8 cellular contexts compared by ENCODE assay signal in the genomic region with DNA sequence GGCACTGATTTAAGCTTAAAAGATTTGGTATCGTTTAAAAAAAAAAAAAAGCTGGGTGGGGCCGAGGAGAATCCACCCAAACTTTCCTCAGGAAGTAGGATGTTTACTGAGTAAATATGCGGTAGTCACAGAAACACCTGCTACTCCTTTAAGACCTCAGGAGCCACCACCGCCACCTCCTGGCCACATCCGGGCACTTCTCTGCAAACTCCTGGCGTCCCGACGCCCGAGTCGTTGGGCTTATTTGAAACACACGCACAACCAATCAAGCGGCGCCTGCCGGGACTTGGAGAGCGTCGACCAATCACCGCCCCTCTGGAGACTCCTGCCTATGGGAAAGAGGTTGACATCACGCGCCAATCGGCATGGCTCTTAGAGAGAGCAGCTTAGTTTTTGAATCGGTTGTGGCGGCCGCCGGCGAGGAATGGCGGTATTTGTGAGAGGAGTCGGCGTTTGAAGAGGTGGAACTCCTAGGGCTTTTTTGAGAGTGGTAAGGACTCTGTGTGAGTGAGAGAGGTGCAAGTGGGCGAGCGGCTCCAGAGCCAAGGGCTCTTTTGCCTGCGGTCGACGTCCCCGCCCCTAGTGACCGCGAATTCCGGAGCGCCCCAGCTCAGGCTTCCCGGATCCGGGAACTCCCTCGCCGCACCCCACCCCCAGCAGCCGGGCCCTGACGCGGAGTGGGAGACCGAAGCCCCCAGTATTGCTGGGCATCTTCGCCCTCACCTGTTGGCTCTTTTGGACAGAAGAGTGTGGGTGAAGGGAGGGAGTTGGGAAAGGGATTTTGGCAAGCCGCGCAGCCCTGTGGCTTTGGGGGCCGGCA. TPM values are rescaled to one million over a fixed set of nuclear protein-coding genes. Genes with fewer than 3 reads are reported as not detected.
A peak's percentile ranks its signal among the peaks of the same experiment; 100 is the strongest.
DNase-seq lines count a peak whose midpoint lies in the region; ATAC-seq and TF ChIP-seq lines count a peak whose summit lies in the region.

A gene with protein sequence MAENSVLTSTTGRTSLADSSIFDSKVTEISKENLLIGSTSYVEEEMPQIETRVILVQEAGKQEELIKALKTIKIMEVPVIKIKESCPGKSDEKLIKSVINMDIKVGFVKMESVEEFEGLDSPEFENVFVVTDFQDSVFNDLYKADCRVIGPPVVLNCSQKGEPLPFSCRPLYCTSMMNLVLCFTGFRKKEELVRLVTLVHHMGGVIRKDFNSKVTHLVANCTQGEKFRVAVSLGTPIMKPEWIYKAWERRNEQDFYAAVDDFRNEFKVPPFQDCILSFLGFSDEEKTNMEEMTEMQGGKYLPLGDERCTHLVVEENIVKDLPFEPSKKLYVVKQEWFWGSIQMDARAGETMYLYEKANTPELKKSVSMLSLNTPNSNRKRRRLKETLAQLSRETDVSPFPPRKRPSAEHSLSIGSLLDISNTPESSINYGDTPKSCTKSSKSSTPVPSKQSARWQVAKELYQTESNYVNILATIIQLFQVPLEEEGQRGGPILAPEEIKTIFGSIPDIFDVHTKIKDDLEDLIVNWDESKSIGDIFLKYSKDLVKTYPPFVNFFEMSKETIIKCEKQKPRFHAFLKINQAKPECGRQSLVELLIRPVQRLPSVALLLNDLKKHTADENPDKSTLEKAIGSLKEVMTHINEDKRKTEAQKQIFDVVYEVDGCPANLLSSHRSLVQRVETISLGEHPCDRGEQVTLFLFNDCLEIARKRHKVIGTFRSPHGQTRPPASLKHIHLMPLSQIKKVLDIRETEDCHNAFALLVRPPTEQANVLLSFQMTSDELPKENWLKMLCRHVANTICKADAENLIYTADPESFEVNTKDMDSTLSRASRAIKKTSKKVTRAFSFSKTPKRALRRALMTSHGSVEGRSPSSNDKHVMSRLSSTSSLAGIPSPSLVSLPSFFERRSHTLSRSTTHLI (plus strand): TSS at position 359 of the 820 bp plus-strand sequence. CDS start 3,805 bp downstream, outside the sequence.

- H3K4me3 Mint-ChIP-seq in activated CD4-positive, alpha-beta T cell treated with anti-CD3 and anti-CD28 coated beads, Interleukin-2, amount 10 ng/mL, durations not matched to agents 7 days and 5 days: peak within 1 kb of the TSS; percentile 95

- peaks cover 43% of the 10 kb centered on the region for H3K4me1 Mint-ChIP-seq in activated CD4-positive, alpha-beta T cell treated with anti-CD3 and anti-CD28 coated beads, Interleukin-2, amount 10 ng/mL, durations not matched to agents 7 days and 5 days

- POLR2A ChIA-PET in activated CD4-positive, alpha-beta T cell treated with anti-CD3 and anti-CD28 coated beads, Interleukin-2, amount 10 ng/mL, durations not matched to agents 7 days and 5 days (lab: Charles Lee): interaction anchor here (0.5 to 0.7 kb wide), 3 partner anchors 40 to 1295 kb away, joined by 3 read pairs; no protein-coding TSS in a partner anchor

- CTCF ChIA-PET in activated CD4-positive, alpha-beta T cell treated with anti-CD3 and anti-CD28 coated beads, Interleukin-2, amount 10 ng/mL, durations not matched to agents 7 days and 5 days (lab: Charles Lee): interaction anchor here (0.6 to 2.3 kb wide), 12 partner anchors 11 to 448 kb away, joined by 3 to 11 read pairs (median 3); partner anchors contain the start of genes NCEH1 and TNFSF10

- peak within 1 kb of the TSS; percentile 99 for H3K27ac Mint-ChIP-seq in activated CD4-positive, alpha-beta T cell treated with anti-CD3 and anti-CD28 coated beads, Interleukin-2, amount 10 ng/mL, durations not matched to agents 7 days and 5 days

- TF ChIP-seq CTCF in C4-2B (conservative IDR thresholded peaks at IDR 0.05): peak; percentile 96

- peaks cover 36% of the 10 kb centered on the region for H3K36me3 Mint-ChIP-seq in activated CD4-positive, alpha-beta T cell treated with anti-CD3 and anti-CD28 coated beads, Interleukin-2, amount 10 ng/mL, durations not matched to agents 7 days and 5 days (ENCODE audit: low read depth)

- H3K9me3 Mint-ChIP-seq in activated CD4-positive, alpha-beta T cell treated with anti-CD3 and anti-CD28 coated beads, Interleukin-2, amount 10 ng/mL, durations not matched to agents 7 days and 5 days: no peaks in the 10 kb centered on the region

- peak within 1 kb of the TSS; percentile 90 for H3K27ac ChIP-seq in C4-2B

- DNase-seq in NCI-H69 (lab: John Stamatoyannopoulos, UW): peak; percentile 100
- peak; percentile 99 for DNase-seq in activated CD4-positive, alpha-beta T cell treated with anti-CD3 and anti-CD28 coated beads, Interleukin-2, amount 10 ng/mL, durations not matched to agents 7 days and 5 days
- peak; percentile 32 for DNase-seq in cortex of kidney (lab: John Stamatoyannopoulos, UW)
- peak; percentile 98 to 99 for DNase-seq in left colon
- DNase-seq in stimulated activated CD4-positive, alpha-beta T cell treated with anti-CD3 and anti-CD28 coated beads, Interleukin-1b, Interleukin-23, amount 100 ng/mL, for 48 hours: peak; percentile 98

- ATAC-seq in GM19351 (IDR thresholded peaks at IDR 0.05; ENCODE audit: unreplicated experiment): peak; percentile 93
- peak; percentile 98 for ATAC-seq in HG03521 (IDR thresholded peaks at IDR 0.05; ENCODE audit: unreplicated experiment)
- ATAC-seq in left colon: peak; percentile 92

- H3K27me3 Mint-ChIP-seq in activated CD4-positive, alpha-beta T cell treated with anti-CD3 and anti-CD28 coated beads, Interleukin-2, amount 10 ng/mL, durations not matched to agents 7 days and 5 days: peaks cover 9% of the 10 kb centered on the region

- intact Hi-C loops in left colon (cut with DNase I, micrococcal nuclease): no loop called here

RNA-seq across cellular contexts. Expression of the gene that starts here (rescaled TPM):
- total RNA-seq in activated CD4-positive, alpha-beta T cell treated with anti-CD3 and anti-CD28 coated beads, Interleukin-2, amount 10 ng/mL, durations not matched to agents 7 days and 5 days: 10 to 100 TPM; 56.0 to 60.2 TPM
- 10 to 100 TPM; 15.7 to 22.3 TPM for total RNA-seq in left colon

Comparison
In these comparisons a context has a peak if more than half of its experiments do, and no peak if none do; other contexts are left out.
1. Peak in every context shown above with its lines: DNase-seq, ATAC-seq and H3K27ac ChIP-seq.
2. DNase-seq: peak in every context shown above with its lines; median percentile 100 in NCI-H69; 99 in activated CD4-positive, alpha-beta T cell treated with anti-CD3 and anti-CD28 coated beads, Interleukin-2, amount 10 ng/mL, durations not matched to agents 7 days and 5 days; 98 in left colon; 98 in stimulated activated CD4-positive, alpha-beta T cell treated with anti-CD3 and anti-CD28 coated beads, Interleukin-1b, Interleukin-23, amount 100 ng/mL, for 48 hours; 32 in cortex of kidney.